ENCODE assay signal across 8 cellular contexts in genomic region chr4:56799291-56799823, GRCh38. TPM values are rescaled to one million over a fixed set of nuclear protein-coding genes. Genes with fewer than 3 reads are reported as not detected.
DNase-seq lines count a peak whose midpoint lies in the region; ATAC-seq and TF ChIP-seq lines count a peak whose summit lies in the region.

No MANE protein-coding gene starts in this region.

- H2AFZ ChIP-seq in PC-3 (ENCODE audit: low read length), result peak overlapping the region; percentile 85

- DNase-seq in CD14-positive monocyte (ENCODE audit: low spot score) (no peak), PC-3 (no peak), epithelial cell of esophagus (ENCODE audit: low read depth) (no peak), osteocyte (ENCODE audit: extremely low spot score, unreplicated experiment) (no peak)
- DNase-seq in stimulated activated CD8-positive, alpha-beta memory T cell treated with anti-CD3 and anti-CD28 coated beads, Interleukin-4, amount 100 ng/mL, for 48 hours, result no peak

- H4K20me1 ChIP-seq in PC-3 (ENCODE audit: low read length), result no peaks in the 10 kb centered on the region

- H3K4me3 Mint-ChIP-seq in CD14-positive monocyte (peak overlapping the region; percentile 98 to 100), osteocyte (ENCODE audit: unreplicated experiment) (peak overlapping the region; percentile 96)

- H3K4me1 Mint-ChIP-seq in CD14-positive monocyte (peaks cover 16% of the 10 kb centered on the region), osteocyte (ENCODE audit: unreplicated experiment) (peaks cover 8% of the 10 kb centered on the region)

- H3K27me3 Mint-ChIP-seq in CD14-positive monocyte (ENCODE audit: low read depth in 3 of 3) (peaks cover 0 to 4% (median 1%) of the 10 kb centered on the region in 3 donors), osteocyte (ENCODE audit: unreplicated experiment) (peaks cover 10% of the 10 kb centered on the region)

- ATAC-seq in PC-3, result peak; percentile 32
- ATAC-seq in HG03175 (IDR thresholded peaks at IDR 0.05; ENCODE audit: unreplicated experiment), result no peak
- no peak for ATAC-seq in GM18909 (IDR thresholded peaks at IDR 0.05; ENCODE audit: poor library complexity, unreplicated experiment)
- no peak for ATAC-seq in GM21717 (IDR thresholded peaks at IDR 0.05; ENCODE audit: unreplicated experiment)

- H3K9me3 Mint-ChIP-seq in CD14-positive monocyte (no peaks in the 10 kb centered on the region), osteocyte (ENCODE audit: unreplicated experiment) (no peaks in the 10 kb centered on the region)

- H3K36me3 Mint-ChIP-seq in CD14-positive monocyte (no peaks in the 10 kb centered on the region), osteocyte (ENCODE audit: unreplicated experiment) (no peaks in the 10 kb centered on the region)

- no peak overlapping the region; the same call in 1 of the 2 replicates for H3K9ac ChIP-seq in PC-3 (ENCODE audit: low read length)

- H3K27ac Mint-ChIP-seq in CD14-positive monocyte (peak overlapping the region in 2 of 7 donors; percentile 82 to 92), osteocyte (ENCODE audit: unreplicated experiment) (peak overlapping the region; percentile 79)

- H3K79me2 ChIP-seq in PC-3 (ENCODE audit: low read length), result no peaks in the 10 kb centered on the region

- intact Hi-C loops in CD14-positive monocyte (cut with micrococcal nuclease) (no loop called here), PC-3 (cut with micrococcal nuclease) (no loop called here)

- H3F3A ChIP-seq in PC-3 (ENCODE audit: low read length, unreplicated experiment), result no peaks in the 10 kb centered on the region

- CTCF ChIA-PET in PC-3 (lab: Charles Lee), result interaction anchor here (0.6 to 1.7 kb wide), 6 partner anchors 10 to 223 kb away, joined by 3 to 11 read pairs (median 6); no protein-coding TSS in a partner anchor

- peak overlapping the region; percentile 72 for H3K4me2 ChIP-seq in PC-3 (ENCODE audit: low read length)

- POLR2A ChIA-PET in PC-3 (lab: Charles Lee; ENCODE audit: unreplicated experiment), result no interaction called here

- no peak for TF ChIP-seq CTCF in CD14-positive monocyte (IDR thresholded peaks at IDR 0.05)
- TF ChIP-seq CTCF in PC-3 (conservative IDR thresholded peaks at IDR 0.05; ENCODE audit: low read depth, low read length), result no peak
- no peak for TF ChIP-seq CTCF in epithelial cell of esophagus (IDR thresholded peaks at IDR 0.05; ENCODE audit: insufficient read depth, low read depth, low read length, missing control alignments)
- TF ChIP-seq CTCF in osteocyte (IDR thresholded peaks at IDR 0.05), result no peak

- H3K4me3 ChIP-seq in PC-3 (ENCODE audit: low read length), result peak overlapping the region; percentile 72
- H3K4me3 ChIP-seq in epithelial cell of esophagus (ENCODE audit: low read length), result peak overlapping the region; percentile 64

- no peaks in the 10 kb centered on the region for H3K36me3 ChIP-seq in PC-3 (ENCODE audit: low read depth, low read length)

- BruUV-seq in PC-3 (replicated peaks; lab: Mats Ljungman, UMichigan), result no TSS peak

- no peak overlapping the region for H3K27ac ChIP-seq in PC-3 (ENCODE audit: low read length)

- H3K9me2 ChIP-seq in PC-3 (replicated peaks; ENCODE audit: low read length), result no peaks in the 10 kb centered on the region

- no peaks in the 10 kb centered on the region for H3K9me3 ChIP-seq in PC-3 (ENCODE audit: low read length)

- H3K27me3 ChIP-seq in PC-3 (ENCODE audit: low read length), result no peaks in the 10 kb centered on the region

- no peaks in the 10 kb centered on the region for H3K4me1 ChIP-seq in PC-3 (ENCODE audit: insufficient read depth, low read length)

RNA-seq across cellular contexts. Expression of gene SPINK2, which starts 22.1 kb away (rescaled TPM):
- polyA plus RNA-seq in CD14-positive monocyte, result not detected
- total RNA-seq in PC-3 (2014; rRNA removed), result not detected in 2 replicates
- total RNA-seq in osteocyte, result not detected in 2 replicates
